In genomic region chr4:8683462-8683861, GRCh38 we compare ENCODE assay signal across 2 cellular contexts.
A peak's percentile ranks its signal among the peaks of the same experiment; 100 is the strongest.
TF ChIP-seq lines count a peak whose summit lies in the region.

No MANE protein-coding gene starts in this region.

TF ChIP-seq in HEK293, 187 proteins besides CTCF, POLR2A, EP300 and RAD21:
- peak; percentile 76 for TF ChIP-seq ZNF366 (tag by site-specific recombination; conservative IDR thresholded peaks at IDR 0.05)
- TF ChIP-seq ZNF518A (tag by site-specific recombination; conservative IDR thresholded peaks at IDR 0.05; ENCODE audit: low read depth): no peak
- TF ChIP-seq ZNF16 (tag by site-specific recombination; IDR thresholded peaks at IDR 0.05; ENCODE audit: low read depth): no peak
- TF ChIP-seq EGR2 (tag by site-specific recombination; IDR thresholded peaks at IDR 0.05; ENCODE audit: low read depth): peak; percentile 96
- peak; percentile 91 for TF ChIP-seq ZBTB17 (tag by site-specific recombination; IDR thresholded peaks at IDR 0.05)
- TF ChIP-seq ZFHX2 (tag by site-specific recombination; conservative IDR thresholded peaks at IDR 0.05): peak; percentile 76
- TF ChIP-seq ZNF791 (tag by site-specific recombination; IDR thresholded peaks at IDR 0.05): no peak

TF ChIP-seq in H1, 55 proteins besides CTCF, POLR2A, EP300 and RAD21:
- TF ChIP-seq USF2 (IDR thresholded peaks at IDR 0.05; ENCODE audit: low read length) (no peak), KDM5A (IDR thresholded peaks at IDR 0.05; ENCODE audit: low read length) (no peak), RNF2 (IDR thresholded peaks at IDR 0.05; ENCODE audit: borderline replicate concordance, low read depth, low read length, missing control alignments, poor library complexity, severe bottlenecking) (no peak), MAFK (IDR thresholded peaks at IDR 0.05; ENCODE audit: low read depth, low read length) (no peak), SRF (IDR thresholded peaks at IDR 0.05; ENCODE audit: low read depth, low read length) (no peak), CHD1 (IDR thresholded peaks at IDR 0.05; ENCODE audit: low read depth, low read length) (no peak), CHD2 (IDR thresholded peaks at IDR 0.05; ENCODE audit: low read length) (no peak), FOSL1 (IDR thresholded peaks at IDR 0.05; ENCODE audit: insufficient read depth, low read depth, low read length) (no peak), MAX (IDR thresholded peaks at IDR 0.05) (no peak), POLR2AphosphoS5 (IDR thresholded peaks at IDR 0.05; ENCODE audit: low read depth, low read length) (no peak), RXRA (IDR thresholded peaks at IDR 0.05; ENCODE audit: insufficient read depth, low read depth, low read length) (no peak), BACH1 (IDR thresholded peaks at IDR 0.05; ENCODE audit: low read length) (no peak), CREB1 (IDR thresholded peaks at IDR 0.05) (no peak), RBBP5 (IDR thresholded peaks at IDR 0.05; ENCODE audit: borderline replicate concordance, low read depth, low read length) (no peak), JUND (IDR thresholded peaks at IDR 0.05; ENCODE audit: low read length) (no peak), KDM1A (IDR thresholded peaks at IDR 0.05; ENCODE audit: borderline replicate concordance, low read length) (no peak), SIRT6 (IDR thresholded peaks at IDR 0.05; ENCODE audit: low read length) (no peak), E2F6 (IDR thresholded peaks at IDR 0.05) (no peak), ZNF274 (IDR thresholded peaks at IDR 0.05; ENCODE audit: borderline replicate concordance, extremely low read depth, low read length) (no peak)
